In the genomic region with DNA sequence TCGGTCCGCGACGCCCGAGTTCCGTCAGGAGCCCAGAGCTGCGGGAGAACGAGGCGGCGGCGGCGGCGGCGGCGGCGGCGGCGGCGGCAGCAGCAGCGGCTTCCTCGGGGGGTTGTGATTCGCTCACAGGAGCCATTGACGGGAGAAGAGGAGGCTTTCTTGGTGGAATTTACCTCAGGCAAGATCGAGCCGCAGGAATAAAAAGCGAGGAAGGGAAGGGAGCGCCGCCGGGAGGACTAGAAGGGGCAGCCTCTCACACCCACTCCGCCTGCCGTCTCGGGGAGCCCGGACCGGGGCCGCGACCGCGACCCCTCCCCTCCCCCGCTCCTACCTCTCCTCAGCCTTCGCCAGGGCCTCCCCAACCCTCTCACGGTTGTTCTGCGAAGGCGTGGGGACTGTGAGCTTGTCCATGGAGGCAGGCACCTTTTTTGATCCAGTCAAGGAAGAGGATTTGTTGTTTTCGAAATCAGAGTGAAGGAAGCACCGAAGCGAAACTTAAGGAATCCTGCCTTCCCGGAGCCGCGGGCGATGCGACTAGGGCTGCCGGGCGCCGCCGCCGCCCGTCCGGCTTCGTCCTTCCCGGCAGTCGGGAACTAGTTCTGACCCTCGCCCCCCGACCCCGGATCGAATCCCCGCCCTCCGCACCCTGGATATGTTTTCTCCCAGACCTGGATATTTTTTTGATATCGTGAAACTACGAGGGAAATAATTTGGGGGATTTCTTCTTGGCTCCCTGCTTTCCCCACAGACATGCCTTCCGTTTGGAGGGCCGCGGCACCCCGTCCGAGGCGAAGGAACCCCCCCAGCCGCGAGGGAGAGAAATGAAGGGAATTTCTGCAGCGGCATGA, we compare ENCODE assay signal across 1 cellular context.
TF ChIP-seq lines count a peak whose summit lies in the region.

No MANE protein-coding gene starts in this region.

TF ChIP-seq in HepG2, 621 proteins besides CTCF, POLR2A, EP300 and RAD21 (continued from another document and continues in another):
- TF ChIP-seq, protein P1, sequence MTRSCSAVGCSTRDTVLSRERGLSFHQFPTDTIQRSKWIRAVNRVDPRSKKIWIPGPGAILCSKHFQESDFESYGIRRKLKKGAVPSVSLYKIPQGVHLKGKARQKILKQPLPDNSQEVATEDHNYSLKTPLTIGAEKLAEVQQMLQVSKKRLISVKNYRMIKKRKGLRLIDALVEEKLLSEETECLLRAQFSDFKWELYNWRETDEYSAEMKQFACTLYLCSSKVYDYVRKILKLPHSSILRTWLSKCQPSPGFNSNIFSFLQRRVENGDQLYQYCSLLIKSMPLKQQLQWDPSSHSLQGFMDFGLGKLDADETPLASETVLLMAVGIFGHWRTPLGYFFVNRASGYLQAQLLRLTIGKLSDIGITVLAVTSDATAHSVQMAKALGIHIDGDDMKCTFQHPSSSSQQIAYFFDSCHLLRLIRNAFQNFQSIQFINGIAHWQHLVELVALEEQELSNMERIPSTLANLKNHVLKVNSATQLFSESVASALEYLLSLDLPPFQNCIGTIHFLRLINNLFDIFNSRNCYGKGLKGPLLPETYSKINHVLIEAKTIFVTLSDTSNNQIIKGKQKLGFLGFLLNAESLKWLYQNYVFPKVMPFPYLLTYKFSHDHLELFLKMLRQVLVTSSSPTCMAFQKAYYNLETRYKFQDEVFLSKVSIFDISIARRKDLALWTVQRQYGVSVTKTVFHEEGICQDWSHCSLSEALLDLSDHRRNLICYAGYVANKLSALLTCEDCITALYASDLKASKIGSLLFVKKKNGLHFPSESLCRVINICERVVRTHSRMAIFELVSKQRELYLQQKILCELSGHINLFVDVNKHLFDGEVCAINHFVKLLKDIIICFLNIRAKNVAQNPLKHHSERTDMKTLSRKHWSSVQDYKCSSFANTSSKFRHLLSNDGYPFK (CRISPR knock-in tag; IDR thresholded peaks at IDR 0.05; ENCODE audit: borderline replicate concordance): peak; percentile 68; the same call in 1 of the 2 replicates
- no peak for TF ChIP-seq HNRNPK (IDR thresholded peaks at IDR 0.05; ENCODE audit: low read depth, low read length, poor library complexity, severe bottlenecking)
- no peak for TF ChIP-seq NONO (IDR thresholded peaks at IDR 0.05)
- 0 out of 2 replicates have a peak, but pooled peaks have one; percentile 57 for TF ChIP-seq NONO (CRISPR knock-in tag; conservative IDR thresholded peaks at IDR 0.05)
- TF ChIP-seq SMARCC2 (IDR thresholded peaks at IDR 0.05): no peak
- TF ChIP-seq ZNF703 (CRISPR knock-in tag; IDR thresholded peaks at IDR 0.05; ENCODE audit: borderline replicate concordance): no peak
- TF ChIP-seq, protein P2, sequence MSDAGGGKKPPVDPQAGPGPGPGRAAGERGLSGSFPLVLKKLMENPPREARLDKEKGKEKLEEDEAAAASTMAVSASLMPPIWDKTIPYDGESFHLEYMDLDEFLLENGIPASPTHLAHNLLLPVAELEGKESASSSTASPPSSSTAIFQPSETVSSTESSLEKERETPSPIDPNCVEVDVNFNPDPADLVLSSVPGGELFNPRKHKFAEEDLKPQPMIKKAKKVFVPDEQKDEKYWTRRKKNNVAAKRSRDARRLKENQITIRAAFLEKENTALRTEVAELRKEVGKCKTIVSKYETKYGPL (CRISPR knock-in tag; IDR thresholded peaks at IDR 0.05): no peak
- 0 out of 2 replicates have a peak, but pooled peaks have one; percentile 7 for TF ChIP-seq GZF1 (CRISPR knock-in tag; IDR thresholded peaks at IDR 0.05)
- TF ChIP-seq, protein P3, sequence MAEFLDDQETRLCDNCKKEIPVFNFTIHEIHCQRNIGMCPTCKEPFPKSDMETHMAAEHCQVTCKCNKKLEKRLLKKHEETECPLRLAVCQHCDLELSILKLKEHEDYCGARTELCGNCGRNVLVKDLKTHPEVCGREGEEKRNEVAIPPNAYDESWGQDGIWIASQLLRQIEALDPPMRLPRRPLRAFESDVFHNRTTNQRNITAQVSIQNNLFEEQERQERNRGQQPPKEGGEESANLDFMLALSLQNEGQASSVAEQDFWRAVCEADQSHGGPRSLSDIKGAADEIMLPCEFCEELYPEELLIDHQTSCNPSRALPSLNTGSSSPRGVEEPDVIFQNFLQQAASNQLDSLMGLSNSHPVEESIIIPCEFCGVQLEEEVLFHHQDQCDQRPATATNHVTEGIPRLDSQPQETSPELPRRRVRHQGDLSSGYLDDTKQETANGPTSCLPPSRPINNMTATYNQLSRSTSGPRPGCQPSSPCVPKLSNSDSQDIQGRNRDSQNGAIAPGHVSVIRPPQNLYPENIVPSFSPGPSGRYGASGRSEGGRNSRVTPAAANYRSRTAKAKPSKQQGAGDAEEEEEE (CRISPR knock-in tag; IDR thresholded peaks at IDR 0.05; ENCODE audit: borderline replicate concordance): no peak
- TF ChIP-seq, protein P4, sequence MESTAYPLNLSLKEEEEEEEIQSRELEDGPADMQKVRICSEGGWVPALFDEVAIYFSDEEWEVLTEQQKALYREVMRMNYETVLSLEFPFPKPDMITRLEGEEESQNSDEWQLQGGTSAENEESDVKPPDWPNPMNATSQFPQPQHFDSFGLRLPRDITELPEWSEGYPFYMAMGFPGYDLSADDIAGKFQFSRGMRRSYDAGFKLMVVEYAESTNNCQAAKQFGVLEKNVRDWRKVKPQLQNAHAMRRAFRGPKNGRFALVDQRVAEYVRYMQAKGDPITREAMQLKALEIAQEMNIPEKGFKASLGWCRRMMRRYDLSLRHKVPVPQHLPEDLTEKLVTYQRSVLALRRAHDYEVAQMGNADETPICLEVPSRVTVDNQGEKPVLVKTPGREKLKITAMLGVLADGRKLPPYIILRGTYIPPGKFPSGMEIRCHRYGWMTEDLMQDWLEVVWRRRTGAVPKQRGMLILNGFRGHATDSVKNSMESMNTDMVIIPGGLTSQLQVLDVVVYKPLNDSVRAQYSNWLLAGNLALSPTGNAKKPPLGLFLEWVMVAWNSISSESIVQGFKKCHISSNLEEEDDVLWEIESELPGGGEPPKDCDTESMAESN (CRISPR knock-in tag; conservative IDR thresholded peaks at IDR 0.05): peak; percentile 61
- TF ChIP-seq, protein P5, sequence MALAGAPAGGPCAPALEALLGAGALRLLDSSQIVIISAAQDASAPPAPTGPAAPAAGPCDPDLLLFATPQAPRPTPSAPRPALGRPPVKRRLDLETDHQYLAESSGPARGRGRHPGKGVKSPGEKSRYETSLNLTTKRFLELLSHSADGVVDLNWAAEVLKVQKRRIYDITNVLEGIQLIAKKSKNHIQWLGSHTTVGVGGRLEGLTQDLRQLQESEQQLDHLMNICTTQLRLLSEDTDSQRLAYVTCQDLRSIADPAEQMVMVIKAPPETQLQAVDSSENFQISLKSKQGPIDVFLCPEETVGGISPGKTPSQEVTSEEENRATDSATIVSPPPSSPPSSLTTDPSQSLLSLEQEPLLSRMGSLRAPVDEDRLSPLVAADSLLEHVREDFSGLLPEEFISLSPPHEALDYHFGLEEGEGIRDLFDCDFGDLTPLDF (CRISPR knock-in tag; IDR thresholded peaks at IDR 0.05): no peak
- TF ChIP-seq NR2C2 (CRISPR knock-in tag; IDR thresholded peaks at IDR 0.05; ENCODE audit: borderline replicate concordance): 0 out of 2 replicates have a peak, but pooled peaks have one; percentile 33
- TF ChIP-seq, protein P6, sequence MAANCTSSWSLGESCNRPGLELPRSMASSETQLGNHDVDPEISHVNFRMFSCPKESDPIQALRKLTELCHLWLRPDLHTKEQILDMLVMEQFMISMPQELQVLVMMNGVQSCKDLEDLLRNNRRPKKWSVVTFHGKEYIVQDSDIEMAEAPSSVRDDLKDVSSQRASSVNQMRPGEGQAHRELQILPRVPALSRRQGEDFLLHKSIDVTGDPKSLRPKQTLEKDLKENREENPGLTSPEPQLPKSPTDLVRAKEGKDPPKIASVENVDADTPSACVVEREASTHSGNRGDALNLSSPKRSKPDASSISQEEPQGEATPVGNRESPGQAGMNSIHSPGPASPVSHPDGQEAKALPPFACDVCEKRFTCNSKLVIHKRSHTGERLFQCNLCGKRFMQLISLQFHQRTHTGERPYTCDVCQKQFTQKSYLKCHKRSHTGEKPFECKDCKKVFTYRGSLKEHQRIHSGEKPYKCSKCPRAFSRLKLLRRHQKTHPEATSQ (CRISPR knock-in tag; IDR thresholded peaks at IDR 0.05; ENCODE audit: borderline replicate concordance): peak; percentile 40; the same call in 1 of the 2 replicates
- TF ChIP-seq THAP11 (CRISPR knock-in tag; IDR thresholded peaks at IDR 0.05): no peak
- TF ChIP-seq, protein P7, sequence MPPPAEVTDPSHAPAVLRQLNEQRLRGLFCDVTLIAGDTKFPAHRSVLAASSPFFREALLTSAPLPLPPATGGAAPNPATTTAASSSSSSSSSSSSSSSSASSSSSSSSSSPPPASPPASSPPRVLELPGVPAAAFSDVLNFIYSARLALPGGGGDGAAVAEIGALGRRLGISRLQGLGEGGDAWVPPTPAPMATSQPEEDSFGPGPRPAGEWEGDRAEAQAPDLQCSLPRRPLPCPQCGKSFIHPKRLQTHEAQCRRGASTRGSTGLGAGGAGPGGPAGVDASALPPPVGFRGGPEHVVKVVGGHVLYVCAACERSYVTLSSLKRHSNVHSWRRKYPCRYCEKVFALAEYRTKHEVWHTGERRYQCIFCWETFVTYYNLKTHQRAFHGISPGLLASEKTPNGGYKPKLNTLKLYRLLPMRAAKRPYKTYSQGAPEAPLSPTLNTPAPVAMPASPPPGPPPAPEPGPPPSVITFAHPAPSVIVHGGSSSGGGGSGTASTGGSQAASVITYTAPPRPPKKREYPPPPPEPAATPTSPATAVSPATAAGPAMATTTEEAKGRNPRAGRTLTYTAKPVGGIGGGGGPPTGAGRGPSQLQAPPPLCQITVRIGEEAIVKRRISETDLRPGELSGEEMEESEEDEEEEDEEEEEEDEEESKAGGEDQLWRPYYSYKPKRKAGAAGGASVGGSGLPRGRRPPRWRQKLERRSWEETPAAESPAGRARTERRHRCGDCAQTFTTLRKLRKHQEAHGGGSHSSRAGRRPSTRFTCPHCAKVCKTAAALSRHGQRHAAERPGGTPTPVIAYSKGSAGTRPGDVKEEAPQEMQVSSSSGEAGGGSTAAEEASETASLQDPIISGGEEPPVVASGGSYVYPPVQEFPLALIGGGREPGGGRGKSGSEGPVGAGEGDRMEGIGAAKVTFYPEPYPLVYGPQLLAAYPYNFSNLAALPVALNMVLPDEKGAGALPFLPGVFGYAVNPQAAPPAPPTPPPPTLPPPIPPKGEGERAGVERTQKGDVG (CRISPR knock-in tag; IDR thresholded peaks at IDR 0.05; ENCODE audit: borderline replicate concordance): 0 out of 2 replicates have a peak, but pooled peaks have one; percentile 42
- TF ChIP-seq EZH2 (conservative IDR thresholded peaks at IDR 0.05; ENCODE audit: low read depth, low read length): no peak
- peak; percentile 79; the same call in 1 of the 2 replicates for TF ChIP-seq PCBP1 (IDR thresholded peaks at IDR 0.05; ENCODE audit: borderline replicate concordance, low read depth, low read length)
- peak; percentile 50; the same call in 1 of the 2 replicates for TF ChIP-seq ZNF234 (CRISPR knock-in tag; conservative IDR thresholded peaks at IDR 0.05)
- no peak for TF ChIP-seq ARNT2 (CRISPR knock-in tag; IDR thresholded peaks at IDR 0.05; ENCODE audit: low read depth)
- peak; percentile 58; the same call in 1 of the 2 replicates for TF ChIP-seq GABPB1 (CRISPR knock-in tag; IDR thresholded peaks at IDR 0.05)
- peak; percentile 22 for TF ChIP-seq PRPF4 (IDR thresholded peaks at IDR 0.05; ENCODE audit: low read depth, low read length, poor library complexity, severe bottlenecking)
- no peak for TF ChIP-seq HIVEP1 (CRISPR knock-in tag; IDR thresholded peaks at IDR 0.05)
- TF ChIP-seq ONECUT2 (CRISPR knock-in tag; IDR thresholded peaks at IDR 0.05): 0 out of 2 replicates have a peak, but pooled peaks have one; percentile 9
- TF ChIP-seq ZNF337 (CRISPR knock-in tag; IDR thresholded peaks at IDR 0.05; ENCODE audit: borderline replicate concordance, low read depth): no peak
- no peak for TF ChIP-seq ZNF180 (CRISPR knock-in tag; IDR thresholded peaks at IDR 0.05; ENCODE audit: borderline replicate concordance, low read depth)
- TF ChIP-seq, protein P8, sequence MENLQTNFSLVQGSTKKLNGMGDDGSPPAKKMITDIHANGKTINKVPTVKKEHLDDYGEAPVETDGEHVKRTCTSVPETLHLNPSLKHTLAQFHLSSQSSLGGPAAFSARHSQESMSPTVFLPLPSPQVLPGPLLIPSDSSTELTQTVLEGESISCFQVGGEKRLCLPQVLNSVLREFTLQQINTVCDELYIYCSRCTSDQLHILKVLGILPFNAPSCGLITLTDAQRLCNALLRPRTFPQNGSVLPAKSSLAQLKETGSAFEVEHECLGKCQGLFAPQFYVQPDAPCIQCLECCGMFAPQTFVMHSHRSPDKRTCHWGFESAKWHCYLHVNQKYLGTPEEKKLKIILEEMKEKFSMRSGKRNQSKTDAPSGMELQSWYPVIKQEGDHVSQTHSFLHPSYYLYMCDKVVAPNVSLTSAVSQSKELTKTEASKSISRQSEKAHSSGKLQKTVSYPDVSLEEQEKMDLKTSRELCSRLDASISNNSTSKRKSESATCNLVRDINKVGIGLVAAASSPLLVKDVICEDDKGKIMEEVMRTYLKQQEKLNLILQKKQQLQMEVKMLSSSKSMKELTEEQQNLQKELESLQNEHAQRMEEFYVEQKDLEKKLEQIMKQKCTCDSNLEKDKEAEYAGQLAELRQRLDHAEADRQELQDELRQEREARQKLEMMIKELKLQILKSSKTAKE (CRISPR knock-in tag; IDR thresholded peaks at IDR 0.05; ENCODE audit: borderline replicate concordance): peak; percentile 54
- TF ChIP-seq HDAC2 (CRISPR knock-in tag; IDR thresholded peaks at IDR 0.05): peak; percentile 17; the same call in 1 of the 2 replicates
- TF ChIP-seq ZNF317 (CRISPR knock-in tag; IDR thresholded peaks at IDR 0.05): no peak; the same call in 1 of the 2 replicates
- no peak for TF ChIP-seq GTF2F1 (IDR thresholded peaks at IDR 0.05; ENCODE audit: low read length)
- TF ChIP-seq, protein P9, sequence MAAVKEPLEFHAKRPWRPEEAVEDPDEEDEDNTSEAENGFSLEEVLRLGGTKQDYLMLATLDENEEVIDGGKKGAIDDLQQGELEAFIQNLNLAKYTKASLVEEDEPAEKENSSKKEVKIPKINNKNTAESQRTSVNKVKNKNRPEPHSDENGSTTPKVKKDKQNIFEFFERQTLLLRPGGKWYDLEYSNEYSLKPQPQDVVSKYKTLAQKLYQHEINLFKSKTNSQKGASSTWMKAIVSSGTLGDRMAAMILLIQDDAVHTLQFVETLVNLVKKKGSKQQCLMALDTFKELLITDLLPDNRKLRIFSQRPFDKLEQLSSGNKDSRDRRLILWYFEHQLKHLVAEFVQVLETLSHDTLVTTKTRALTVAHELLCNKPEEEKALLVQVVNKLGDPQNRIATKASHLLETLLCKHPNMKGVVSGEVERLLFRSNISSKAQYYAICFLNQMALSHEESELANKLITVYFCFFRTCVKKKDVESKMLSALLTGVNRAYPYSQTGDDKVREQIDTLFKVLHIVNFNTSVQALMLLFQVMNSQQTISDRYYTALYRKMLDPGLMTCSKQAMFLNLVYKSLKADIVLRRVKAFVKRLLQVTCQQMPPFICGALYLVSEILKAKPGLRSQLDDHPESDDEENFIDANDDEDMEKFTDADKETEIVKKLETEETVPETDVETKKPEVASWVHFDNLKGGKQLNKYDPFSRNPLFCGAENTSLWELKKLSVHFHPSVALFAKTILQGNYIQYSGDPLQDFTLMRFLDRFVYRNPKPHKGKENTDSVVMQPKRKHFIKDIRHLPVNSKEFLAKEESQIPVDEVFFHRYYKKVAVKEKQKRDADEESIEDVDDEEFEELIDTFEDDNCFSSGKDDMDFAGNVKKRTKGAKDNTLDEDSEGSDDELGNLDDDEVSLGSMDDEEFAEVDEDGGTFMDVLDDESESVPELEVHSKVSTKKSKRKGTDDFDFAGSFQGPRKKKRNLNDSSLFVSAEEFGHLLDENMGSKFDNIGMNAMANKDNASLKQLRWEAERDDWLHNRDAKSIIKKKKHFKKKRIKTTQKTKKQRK (IDR thresholded peaks at IDR 0.05; ENCODE audit: low read length): no peak
- TF ChIP-seq HOXA5 (CRISPR knock-in tag; IDR thresholded peaks at IDR 0.05): peak; percentile 27
- TF ChIP-seq, protein P10, sequence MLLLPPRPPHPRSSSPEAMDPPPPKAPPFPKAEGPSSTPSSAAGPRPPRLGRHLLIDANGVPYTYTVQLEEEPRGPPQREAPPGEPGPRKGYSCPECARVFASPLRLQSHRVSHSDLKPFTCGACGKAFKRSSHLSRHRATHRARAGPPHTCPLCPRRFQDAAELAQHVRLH (CRISPR knock-in tag; IDR thresholded peaks at IDR 0.05; ENCODE audit: borderline replicate concordance, low read depth): no peak
- TF ChIP-seq WIZ (CRISPR knock-in tag; IDR thresholded peaks at IDR 0.05): no peak
